Comparison of ENCODE assay signal across 1 cellular context in the genomic region with DNA sequence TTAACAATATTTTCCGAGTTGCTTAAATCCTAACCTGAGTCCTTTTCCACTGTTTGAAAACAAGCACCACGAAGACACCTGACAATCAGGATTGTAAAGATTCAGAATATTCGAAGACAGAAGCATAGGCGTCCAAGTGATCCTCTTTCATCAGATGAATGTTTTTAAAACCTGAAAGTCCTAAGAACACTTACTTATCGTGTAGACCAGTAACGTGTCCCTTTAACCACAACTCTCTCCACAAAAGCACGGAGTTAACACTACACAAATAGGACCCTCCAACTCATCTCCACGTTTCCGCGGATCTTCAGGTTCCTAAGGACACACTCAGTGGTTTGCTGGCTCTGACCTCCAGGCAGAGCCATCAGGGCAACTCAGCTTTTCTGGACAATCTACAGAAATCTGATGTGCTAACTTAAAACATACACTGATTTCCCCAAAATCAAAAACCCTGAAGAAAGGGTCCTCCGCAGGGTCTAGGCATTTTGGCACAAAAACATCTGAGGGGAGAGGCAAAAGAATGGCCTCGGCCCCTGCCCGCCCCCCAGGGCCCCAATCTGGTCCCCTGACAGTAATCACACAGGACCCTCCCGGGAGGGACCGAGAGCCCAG.
A peak's percentile ranks its signal among the peaks of the same experiment; 100 is the strongest.
TF ChIP-seq lines count a peak whose summit lies in the region.

No MANE protein-coding gene starts in this region.

TF ChIP-seq in HepG2, 621 proteins besides CTCF, POLR2A, EP300 and RAD21 (continued from another document and continues in another):
- TF ChIP-seq, protein P1, sequence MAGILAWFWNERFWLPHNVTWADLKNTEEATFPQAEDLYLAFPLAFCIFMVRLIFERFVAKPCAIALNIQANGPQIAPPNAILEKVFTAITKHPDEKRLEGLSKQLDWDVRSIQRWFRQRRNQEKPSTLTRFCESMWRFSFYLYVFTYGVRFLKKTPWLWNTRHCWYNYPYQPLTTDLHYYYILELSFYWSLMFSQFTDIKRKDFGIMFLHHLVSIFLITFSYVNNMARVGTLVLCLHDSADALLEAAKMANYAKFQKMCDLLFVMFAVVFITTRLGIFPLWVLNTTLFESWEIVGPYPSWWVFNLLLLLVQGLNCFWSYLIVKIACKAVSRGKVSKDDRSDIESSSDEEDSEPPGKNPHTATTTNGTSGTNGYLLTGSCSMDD (CRISPR knock-in tag; IDR thresholded peaks at IDR 0.05), result no peak
- TF ChIP-seq FOXP1 (IDR thresholded peaks at IDR 0.05) (no peak), FOXP1 (CRISPR knock-in tag; IDR thresholded peaks at IDR 0.05) (no peak), ATRX (CRISPR knock-in tag; IDR thresholded peaks at IDR 0.05; ENCODE audit: borderline replicate concordance) (no peak), ZNF839 (CRISPR knock-in tag; IDR thresholded peaks at IDR 0.05; ENCODE audit: borderline replicate concordance) (no peak), NRL (CRISPR knock-in tag; IDR thresholded peaks at IDR 0.05; ENCODE audit: borderline replicate concordance) (no peak), ZNF629 (CRISPR knock-in tag; conservative IDR thresholded peaks at IDR 0.05) (no peak), RFX5 (IDR thresholded peaks at IDR 0.05; ENCODE audit: low read depth, low read length) (no peak), SKI (IDR thresholded peaks at IDR 0.05; ENCODE audit: partially characterized antibody) (no peak), KMT2B (CRISPR knock-in tag; IDR thresholded peaks at IDR 0.05) (peak; percentile 63), ZKSCAN5 (CRISPR knock-in tag; IDR thresholded peaks at IDR 0.05) (no peak), SSRP1 (CRISPR knock-in tag; IDR thresholded peaks at IDR 0.05) (no peak), NFKB2 (CRISPR knock-in tag; IDR thresholded peaks at IDR 0.05; ENCODE audit: borderline replicate concordance) (no peak), ZNF44 (CRISPR knock-in tag; IDR thresholded peaks at IDR 0.05) (no peak), ZIK1 (CRISPR knock-in tag; IDR thresholded peaks at IDR 0.05; ENCODE audit: borderline replicate concordance, low read depth) (no peak), ZNF136 (CRISPR knock-in tag; IDR thresholded peaks at IDR 0.05; ENCODE audit: low read depth) (no peak), ZNF747 (CRISPR knock-in tag; IDR thresholded peaks at IDR 0.05; ENCODE audit: borderline replicate concordance) (no peak), NFYC (CRISPR knock-in tag; IDR thresholded peaks at IDR 0.05) (no peak; the same call in 1 of the 2 replicates)
- TF ChIP-seq, protein P2, sequence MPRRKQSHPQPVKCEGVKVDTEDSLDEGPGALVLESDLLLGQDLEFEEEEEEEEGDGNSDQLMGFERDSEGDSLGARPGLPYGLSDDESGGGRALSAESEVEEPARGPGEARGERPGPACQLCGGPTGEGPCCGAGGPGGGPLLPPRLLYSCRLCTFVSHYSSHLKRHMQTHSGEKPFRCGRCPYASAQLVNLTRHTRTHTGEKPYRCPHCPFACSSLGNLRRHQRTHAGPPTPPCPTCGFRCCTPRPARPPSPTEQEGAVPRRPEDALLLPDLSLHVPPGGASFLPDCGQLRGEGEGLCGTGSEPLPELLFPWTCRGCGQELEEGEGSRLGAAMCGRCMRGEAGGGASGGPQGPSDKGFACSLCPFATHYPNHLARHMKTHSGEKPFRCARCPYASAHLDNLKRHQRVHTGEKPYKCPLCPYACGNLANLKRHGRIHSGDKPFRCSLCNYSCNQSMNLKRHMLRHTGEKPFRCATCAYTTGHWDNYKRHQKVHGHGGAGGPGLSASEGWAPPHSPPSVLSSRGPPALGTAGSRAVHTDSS (CRISPR knock-in tag; conservative IDR thresholded peaks at IDR 0.05), result no peak
- TF ChIP-seq, protein P3, sequence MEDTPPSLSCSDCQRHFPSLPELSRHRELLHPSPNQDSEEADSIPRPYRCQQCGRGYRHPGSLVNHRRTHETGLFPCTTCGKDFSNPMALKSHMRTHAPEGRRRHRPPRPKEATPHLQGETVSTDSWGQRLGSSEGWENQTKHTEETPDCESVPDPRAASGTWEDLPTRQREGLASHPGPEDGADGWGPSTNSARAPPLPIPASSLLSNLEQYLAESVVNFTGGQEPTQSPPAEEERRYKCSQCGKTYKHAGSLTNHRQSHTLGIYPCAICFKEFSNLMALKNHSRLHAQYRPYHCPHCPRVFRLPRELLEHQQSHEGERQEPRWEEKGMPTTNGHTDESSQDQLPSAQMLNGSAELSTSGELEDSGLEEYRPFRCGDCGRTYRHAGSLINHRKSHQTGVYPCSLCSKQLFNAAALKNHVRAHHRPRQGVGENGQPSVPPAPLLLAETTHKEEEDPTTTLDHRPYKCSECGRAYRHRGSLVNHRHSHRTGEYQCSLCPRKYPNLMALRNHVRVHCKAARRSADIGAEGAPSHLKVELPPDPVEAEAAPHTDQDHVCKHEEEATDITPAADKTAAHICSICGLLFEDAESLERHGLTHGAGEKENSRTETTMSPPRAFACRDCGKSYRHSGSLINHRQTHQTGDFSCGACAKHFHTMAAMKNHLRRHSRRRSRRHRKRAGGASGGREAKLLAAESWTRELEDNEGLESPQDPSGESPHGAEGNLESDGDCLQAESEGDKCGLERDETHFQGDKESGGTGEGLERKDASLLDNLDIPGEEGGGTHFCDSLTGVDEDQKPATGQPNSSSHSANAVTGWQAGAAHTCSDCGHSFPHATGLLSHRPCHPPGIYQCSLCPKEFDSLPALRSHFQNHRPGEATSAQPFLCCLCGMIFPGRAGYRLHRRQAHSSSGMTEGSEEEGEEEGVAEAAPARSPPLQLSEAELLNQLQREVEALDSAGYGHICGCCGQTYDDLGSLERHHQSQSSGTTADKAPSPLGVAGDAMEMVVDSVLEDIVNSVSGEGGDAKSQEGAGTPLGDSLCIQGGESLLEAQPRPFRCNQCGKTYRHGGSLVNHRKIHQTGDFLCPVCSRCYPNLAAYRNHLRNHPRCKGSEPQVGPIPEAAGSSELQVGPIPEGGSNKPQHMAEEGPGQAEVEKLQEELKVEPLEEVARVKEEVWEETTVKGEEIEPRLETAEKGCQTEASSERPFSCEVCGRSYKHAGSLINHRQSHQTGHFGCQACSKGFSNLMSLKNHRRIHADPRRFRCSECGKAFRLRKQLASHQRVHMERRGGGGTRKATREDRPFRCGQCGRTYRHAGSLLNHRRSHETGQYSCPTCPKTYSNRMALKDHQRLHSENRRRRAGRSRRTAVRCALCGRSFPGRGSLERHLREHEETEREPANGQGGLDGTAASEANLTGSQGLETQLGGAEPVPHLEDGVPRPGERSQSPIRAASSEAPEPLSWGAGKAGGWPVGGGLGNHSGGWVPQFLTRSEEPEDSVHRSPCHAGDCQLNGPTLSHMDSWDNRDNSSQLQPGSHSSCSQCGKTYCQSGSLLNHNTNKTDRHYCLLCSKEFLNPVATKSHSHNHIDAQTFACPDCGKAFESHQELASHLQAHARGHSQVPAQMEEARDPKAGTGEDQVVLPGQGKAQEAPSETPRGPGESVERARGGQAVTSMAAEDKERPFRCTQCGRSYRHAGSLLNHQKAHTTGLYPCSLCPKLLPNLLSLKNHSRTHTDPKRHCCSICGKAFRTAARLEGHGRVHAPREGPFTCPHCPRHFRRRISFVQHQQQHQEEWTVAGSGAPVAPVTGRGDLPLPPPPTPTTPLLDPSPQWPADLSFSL (CRISPR knock-in tag; IDR thresholded peaks at IDR 0.05), result no peak
- TF ChIP-seq, protein P4, sequence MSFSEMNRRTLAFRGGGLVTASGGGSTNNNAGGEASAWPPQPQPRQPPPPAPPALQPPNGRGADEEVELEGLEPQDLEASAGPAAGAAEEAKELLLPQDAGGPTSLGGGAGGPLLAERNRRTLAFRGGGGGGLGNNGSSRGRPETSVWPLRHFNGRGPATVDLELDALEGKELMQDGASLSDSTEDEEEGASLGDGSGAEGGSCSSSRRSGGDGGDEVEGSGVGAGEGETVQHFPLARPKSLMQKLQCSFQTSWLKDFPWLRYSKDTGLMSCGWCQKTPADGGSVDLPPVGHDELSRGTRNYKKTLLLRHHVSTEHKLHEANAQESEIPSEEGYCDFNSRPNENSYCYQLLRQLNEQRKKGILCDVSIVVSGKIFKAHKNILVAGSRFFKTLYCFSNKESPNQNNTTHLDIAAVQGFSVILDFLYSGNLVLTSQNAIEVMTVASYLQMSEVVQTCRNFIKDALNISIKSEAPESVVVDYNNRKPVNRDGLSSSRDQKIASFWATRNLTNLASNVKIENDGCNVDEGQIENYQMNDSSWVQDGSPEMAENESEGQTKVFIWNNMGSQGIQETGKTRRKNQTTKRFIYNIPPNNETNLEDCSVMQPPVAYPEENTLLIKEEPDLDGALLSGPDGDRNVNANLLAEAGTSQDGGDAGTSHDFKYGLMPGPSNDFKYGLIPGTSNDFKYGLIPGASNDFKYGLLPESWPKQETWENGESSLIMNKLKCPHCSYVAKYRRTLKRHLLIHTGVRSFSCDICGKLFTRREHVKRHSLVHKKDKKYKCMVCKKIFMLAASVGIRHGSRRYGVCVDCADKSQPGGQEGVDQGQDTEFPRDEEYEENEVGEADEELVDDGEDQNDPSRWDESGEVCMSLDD (CRISPR knock-in tag; IDR thresholded peaks at IDR 0.05; ENCODE audit: borderline replicate concordance), result no peak
- TF ChIP-seq, protein P5, sequence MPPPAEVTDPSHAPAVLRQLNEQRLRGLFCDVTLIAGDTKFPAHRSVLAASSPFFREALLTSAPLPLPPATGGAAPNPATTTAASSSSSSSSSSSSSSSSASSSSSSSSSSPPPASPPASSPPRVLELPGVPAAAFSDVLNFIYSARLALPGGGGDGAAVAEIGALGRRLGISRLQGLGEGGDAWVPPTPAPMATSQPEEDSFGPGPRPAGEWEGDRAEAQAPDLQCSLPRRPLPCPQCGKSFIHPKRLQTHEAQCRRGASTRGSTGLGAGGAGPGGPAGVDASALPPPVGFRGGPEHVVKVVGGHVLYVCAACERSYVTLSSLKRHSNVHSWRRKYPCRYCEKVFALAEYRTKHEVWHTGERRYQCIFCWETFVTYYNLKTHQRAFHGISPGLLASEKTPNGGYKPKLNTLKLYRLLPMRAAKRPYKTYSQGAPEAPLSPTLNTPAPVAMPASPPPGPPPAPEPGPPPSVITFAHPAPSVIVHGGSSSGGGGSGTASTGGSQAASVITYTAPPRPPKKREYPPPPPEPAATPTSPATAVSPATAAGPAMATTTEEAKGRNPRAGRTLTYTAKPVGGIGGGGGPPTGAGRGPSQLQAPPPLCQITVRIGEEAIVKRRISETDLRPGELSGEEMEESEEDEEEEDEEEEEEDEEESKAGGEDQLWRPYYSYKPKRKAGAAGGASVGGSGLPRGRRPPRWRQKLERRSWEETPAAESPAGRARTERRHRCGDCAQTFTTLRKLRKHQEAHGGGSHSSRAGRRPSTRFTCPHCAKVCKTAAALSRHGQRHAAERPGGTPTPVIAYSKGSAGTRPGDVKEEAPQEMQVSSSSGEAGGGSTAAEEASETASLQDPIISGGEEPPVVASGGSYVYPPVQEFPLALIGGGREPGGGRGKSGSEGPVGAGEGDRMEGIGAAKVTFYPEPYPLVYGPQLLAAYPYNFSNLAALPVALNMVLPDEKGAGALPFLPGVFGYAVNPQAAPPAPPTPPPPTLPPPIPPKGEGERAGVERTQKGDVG (CRISPR knock-in tag; IDR thresholded peaks at IDR 0.05; ENCODE audit: borderline replicate concordance), result no peak
- TF ChIP-seq, protein P6, sequence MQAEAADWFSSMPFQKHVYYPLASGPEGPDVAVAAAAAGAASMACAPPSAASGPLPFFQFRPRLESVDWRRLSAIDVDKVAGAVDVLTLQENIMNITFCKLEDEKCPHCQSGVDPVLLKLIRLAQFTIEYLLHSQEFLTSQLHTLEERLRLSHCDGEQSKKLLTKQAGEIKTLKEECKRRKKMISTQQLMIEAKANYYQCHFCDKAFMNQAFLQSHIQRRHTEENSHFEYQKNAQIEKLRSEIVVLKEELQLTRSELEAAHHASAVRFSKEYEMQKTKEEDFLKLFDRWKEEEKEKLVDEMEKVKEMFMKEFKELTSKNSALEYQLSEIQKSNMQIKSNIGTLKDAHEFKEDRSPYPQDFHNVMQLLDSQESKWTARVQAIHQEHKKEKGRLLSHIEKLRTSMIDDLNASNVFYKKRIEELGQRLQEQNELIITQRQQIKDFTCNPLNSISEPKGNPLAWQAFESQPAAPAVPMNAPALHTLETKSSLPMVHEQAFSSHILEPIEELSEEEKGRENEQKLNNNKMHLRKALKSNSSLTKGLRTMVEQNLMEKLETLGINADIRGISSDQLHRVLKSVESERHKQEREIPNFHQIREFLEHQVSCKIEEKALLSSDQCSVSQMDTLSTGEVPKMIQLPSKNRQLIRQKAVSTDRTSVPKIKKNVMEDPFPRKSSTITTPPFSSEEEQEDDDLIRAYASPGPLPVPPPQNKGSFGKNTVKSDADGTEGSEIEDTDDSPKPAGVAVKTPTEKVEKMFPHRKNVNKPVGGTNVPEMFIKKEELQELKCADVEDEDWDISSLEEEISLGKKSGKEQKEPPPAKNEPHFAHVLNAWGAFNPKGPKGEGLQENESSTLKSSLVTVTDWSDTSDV (CRISPR knock-in tag; IDR thresholded peaks at IDR 0.05), result no peak
- TF ChIP-seq, protein P7, sequence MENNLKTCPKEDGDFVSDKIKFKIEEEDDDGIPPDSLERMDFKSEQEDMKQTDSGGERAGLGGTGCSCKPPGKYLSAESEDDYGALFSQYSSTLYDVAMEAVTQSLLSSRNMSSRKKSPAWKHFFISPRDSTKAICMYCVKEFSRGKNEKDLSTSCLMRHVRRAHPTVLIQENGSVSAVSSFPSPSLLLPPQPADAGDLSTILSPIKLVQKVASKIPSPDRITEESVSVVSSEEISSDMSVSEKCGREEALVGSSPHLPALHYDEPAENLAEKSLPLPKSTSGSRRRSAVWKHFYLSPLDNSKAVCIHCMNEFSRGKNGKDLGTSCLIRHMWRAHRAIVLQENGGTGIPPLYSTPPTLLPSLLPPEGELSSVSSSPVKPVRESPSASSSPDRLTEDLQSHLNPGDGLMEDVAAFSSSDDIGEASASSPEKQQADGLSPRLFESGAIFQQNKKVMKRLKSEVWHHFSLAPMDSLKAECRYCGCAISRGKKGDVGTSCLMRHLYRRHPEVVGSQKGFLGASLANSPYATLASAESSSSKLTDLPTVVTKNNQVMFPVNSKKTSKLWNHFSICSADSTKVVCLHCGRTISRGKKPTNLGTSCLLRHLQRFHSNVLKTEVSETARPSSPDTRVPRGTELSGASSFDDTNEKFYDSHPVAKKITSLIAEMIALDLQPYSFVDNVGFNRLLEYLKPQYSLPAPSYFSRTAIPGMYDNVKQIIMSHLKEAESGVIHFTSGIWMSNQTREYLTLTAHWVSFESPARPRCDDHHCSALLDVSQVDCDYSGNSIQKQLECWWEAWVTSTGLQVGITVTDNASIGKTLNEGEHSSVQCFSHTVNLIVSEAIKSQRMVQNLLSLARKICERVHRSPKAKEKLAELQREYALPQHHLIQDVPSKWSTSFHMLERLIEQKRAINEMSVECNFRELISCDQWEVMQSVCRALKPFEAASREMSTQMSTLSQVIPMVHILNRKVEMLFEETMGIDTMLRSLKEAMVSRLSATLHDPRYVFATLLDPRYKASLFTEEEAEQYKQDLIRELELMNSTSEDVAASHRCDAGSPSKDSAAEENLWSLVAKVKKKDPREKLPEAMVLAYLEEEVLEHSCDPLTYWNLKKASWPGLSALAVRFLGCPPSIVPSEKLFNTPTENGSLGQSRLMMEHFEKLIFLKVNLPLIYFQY (CRISPR knock-in tag; IDR thresholded peaks at IDR 0.05; ENCODE audit: borderline replicate concordance), result no peak
- TF ChIP-seq, protein P8, sequence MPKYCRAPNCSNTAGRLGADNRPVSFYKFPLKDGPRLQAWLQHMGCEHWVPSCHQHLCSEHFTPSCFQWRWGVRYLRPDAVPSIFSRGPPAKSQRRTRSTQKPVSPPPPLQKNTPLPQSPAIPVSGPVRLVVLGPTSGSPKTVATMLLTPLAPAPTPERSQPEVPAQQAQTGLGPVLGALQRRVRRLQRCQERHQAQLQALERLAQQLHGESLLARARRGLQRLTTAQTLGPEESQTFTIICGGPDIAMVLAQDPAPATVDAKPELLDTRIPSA (CRISPR knock-in tag; IDR thresholded peaks at IDR 0.05; ENCODE audit: borderline replicate concordance), result no peak
- TF ChIP-seq, protein P9, sequence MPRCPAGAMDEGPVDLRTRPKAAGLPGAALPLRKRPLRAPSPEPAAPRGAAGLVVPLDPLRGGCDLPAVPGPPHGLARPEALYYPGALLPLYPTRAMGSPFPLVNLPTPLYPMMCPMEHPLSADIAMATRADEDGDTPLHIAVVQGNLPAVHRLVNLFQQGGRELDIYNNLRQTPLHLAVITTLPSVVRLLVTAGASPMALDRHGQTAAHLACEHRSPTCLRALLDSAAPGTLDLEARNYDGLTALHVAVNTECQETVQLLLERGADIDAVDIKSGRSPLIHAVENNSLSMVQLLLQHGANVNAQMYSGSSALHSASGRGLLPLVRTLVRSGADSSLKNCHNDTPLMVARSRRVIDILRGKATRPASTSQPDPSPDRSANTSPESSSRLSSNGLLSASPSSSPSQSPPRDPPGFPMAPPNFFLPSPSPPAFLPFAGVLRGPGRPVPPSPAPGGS (CRISPR knock-in tag; IDR thresholded peaks at IDR 0.05), result no peak
